Comparison of ENCODE assay signal across 8 cellular contexts in genomic region chr11:94493146-94493442, GRCh38. TPM values are rescaled to one million over a fixed set of nuclear protein-coding genes. Genes with fewer than 3 reads are reported as not detected.
A peak's percentile ranks its signal among the peaks of the same experiment; 100 is the strongest.
DNase-seq lines count a peak whose midpoint lies in the region; ATAC-seq lines count a peak whose summit lies in the region.

No MANE protein-coding gene starts in this region.

- peak overlapping the region; percentile 96 for H3K4me3 Mint-ChIP-seq in activated CD4-positive, alpha-beta T cell treated with anti-CD3 and anti-CD28 coated beads, Interleukin-2, amount 10 ng/mL, durations not matched to agents 24 days and 14 days
- peak overlapping the region; percentile 89 for H3K4me3 Mint-ChIP-seq in activated CD4-positive, alpha-beta memory T cell treated with anti-CD3 and anti-CD28 coated beads, Interleukin-2, amount 10 ng/mL, durations not matched to agents 7 days and 5 days
- peak overlapping the region; percentile 95 to 98 (median 97) for H3K4me3 Mint-ChIP-seq in immature natural killer cell

- intact Hi-C loops in activated CD4-positive, alpha-beta T cell treated with anti-CD3 and anti-CD28 coated beads, Interleukin-2, amount 10 ng/mL, durations not matched to agents 24 days and 14 days (cut with micrococcal nuclease) = loop anchor here (1.0 to 5.0 kb wide), 6 partner anchors 20 to 831 kb away; partner anchors contain the start of genes C11orf54, CEP295, MED17 and PANX1

- DNase-seq in activated CD4-positive, alpha-beta T cell treated with anti-CD3 and anti-CD28 coated beads, Interleukin-2, amount 10 ng/mL, durations not matched to agents 24 days and 14 days = no peak
- DNase-seq in activated CD4-positive, alpha-beta T cell treated with anti-CD3 and anti-CD28 coated beads, Interleukin-2, amount 50 U/mL, for 1 hour = no peak
- no peak for DNase-seq in activated CD4-positive, alpha-beta memory T cell treated with anti-CD3 and anti-CD28 coated beads, Interleukin-2, amount 10 ng/mL, durations not matched to agents 7 days and 5 days
- DNase-seq in immature natural killer cell (no peak), substantia nigra (lab: John Stamatoyannopoulos, UW) (no peak), NCI-H748 treated with DMSO at 0.1 percent for 48 hours (lab: John Stamatoyannopoulos, UW) (no peak)

- POLR2A ChIA-PET in activated CD4-positive, alpha-beta memory T cell treated with anti-CD3 and anti-CD28 coated beads, Interleukin-2, amount 10 ng/mL, durations not matched to agents 7 days and 5 days (lab: Charles Lee) = interaction anchor here (1.0 to 1.7 kb wide), 5 partner anchors 10 to 751 kb away, joined by 3 to 7 read pairs (median 4); partner anchors contain the start of genes C11orf54, MED17 and TAF1D

- ATAC-seq in HG03135 (IDR thresholded peaks at IDR 0.05; ENCODE audit: unreplicated experiment) (peak; percentile 28), GM19324 (IDR thresholded peaks at IDR 0.05; ENCODE audit: low FRiP score, unreplicated experiment) (no peak)

- H3K36me3 Mint-ChIP-seq in activated CD4-positive, alpha-beta T cell treated with anti-CD3 and anti-CD28 coated beads, Interleukin-2, amount 10 ng/mL, durations not matched to agents 24 days and 14 days (ENCODE audit: low read depth) = peaks cover 36% of the 10 kb centered on the region
- H3K36me3 Mint-ChIP-seq in activated CD4-positive, alpha-beta memory T cell treated with anti-CD3 and anti-CD28 coated beads, Interleukin-2, amount 10 ng/mL, durations not matched to agents 7 days and 5 days (ENCODE audit: low read depth) = peaks cover 34% of the 10 kb centered on the region
- H3K36me3 Mint-ChIP-seq in immature natural killer cell = peaks cover 19 to 33% (median 26%) of the 10 kb centered on the region in 3 donors

- H3K27ac Mint-ChIP-seq in activated CD4-positive, alpha-beta T cell treated with anti-CD3 and anti-CD28 coated beads, Interleukin-2, amount 10 ng/mL, durations not matched to agents 24 days and 14 days = peak overlapping the region; percentile 95
- peak overlapping the region; percentile 81 for H3K27ac Mint-ChIP-seq in activated CD4-positive, alpha-beta memory T cell treated with anti-CD3 and anti-CD28 coated beads, Interleukin-2, amount 10 ng/mL, durations not matched to agents 7 days and 5 days
- peak overlapping the region; percentile 93 to 98 (median 96) for H3K27ac Mint-ChIP-seq in immature natural killer cell

- H3K27ac ChIP-seq in substantia nigra (ENCODE audit: low read depth, low read length, poor library complexity, severe bottlenecking) = peak overlapping the region; percentile 62

- H3K4me1 Mint-ChIP-seq in activated CD4-positive, alpha-beta T cell treated with anti-CD3 and anti-CD28 coated beads, Interleukin-2, amount 10 ng/mL, durations not matched to agents 24 days and 14 days = peaks cover 31% of the 10 kb centered on the region
- H3K4me1 Mint-ChIP-seq in activated CD4-positive, alpha-beta memory T cell treated with anti-CD3 and anti-CD28 coated beads, Interleukin-2, amount 10 ng/mL, durations not matched to agents 7 days and 5 days = peaks cover 34% of the 10 kb centered on the region
- peaks cover 32 to 47% of the 10 kb centered on the region in 2 donors for H3K4me1 Mint-ChIP-seq in immature natural killer cell

- H3K27me3 Mint-ChIP-seq in activated CD4-positive, alpha-beta T cell treated with anti-CD3 and anti-CD28 coated beads, Interleukin-2, amount 10 ng/mL, durations not matched to agents 24 days and 14 days = no peaks in the 10 kb centered on the region
- no peaks in the 10 kb centered on the region for H3K27me3 Mint-ChIP-seq in activated CD4-positive, alpha-beta memory T cell treated with anti-CD3 and anti-CD28 coated beads, Interleukin-2, amount 10 ng/mL, durations not matched to agents 7 days and 5 days
- H3K27me3 Mint-ChIP-seq in immature natural killer cell (ENCODE audit: low read depth in 3 of 3) = peaks cover 0 to 9% (median 8%) of the 10 kb centered on the region in 3 donors

- H3K9me3 Mint-ChIP-seq in activated CD4-positive, alpha-beta T cell treated with anti-CD3 and anti-CD28 coated beads, Interleukin-2, amount 10 ng/mL, durations not matched to agents 24 days and 14 days = no peaks in the 10 kb centered on the region
- H3K9me3 Mint-ChIP-seq in activated CD4-positive, alpha-beta memory T cell treated with anti-CD3 and anti-CD28 coated beads, Interleukin-2, amount 10 ng/mL, durations not matched to agents 7 days and 5 days = no peaks in the 10 kb centered on the region
- H3K9me3 Mint-ChIP-seq in immature natural killer cell = no peaks in the 10 kb centered on the region

- CTCF ChIA-PET in activated CD4-positive, alpha-beta memory T cell treated with anti-CD3 and anti-CD28 coated beads, Interleukin-2, amount 10 ng/mL, durations not matched to agents 7 days and 5 days (lab: Charles Lee) = no interaction called here

RNA-seq across cellular contexts. Expression of gene MRE11, which starts 0.6 kb away (rescaled TPM):
- 45.4 and 46.5 TPM in 2 replicates for total RNA-seq in activated CD4-positive, alpha-beta T cell treated with anti-CD3 and anti-CD28 coated beads, Interleukin-2, amount 10 ng/mL, durations not matched to agents 24 days and 14 days
- 10 to 100 TPM; 35.7 to 37.0 TPM for total RNA-seq in activated CD4-positive, alpha-beta memory T cell treated with anti-CD3 and anti-CD28 coated beads, Interleukin-2, amount 10 ng/mL, durations not matched to agents 7 days and 5 days
- 10 to 100 TPM in 1 of 3 donors, 1 to 10 TPM in 2; 9.1 to 20.1 (median 9.6) TPM for polyA plus RNA-seq in immature natural killer cell

RNA-seq across cellular contexts. Expression of gene ANKRD49, which starts 0.7 kb away (rescaled TPM):
- 18.4 and 22.6 TPM in 2 replicates for total RNA-seq in activated CD4-positive, alpha-beta T cell treated with anti-CD3 and anti-CD28 coated beads, Interleukin-2, amount 10 ng/mL, durations not matched to agents 24 days and 14 days
- total RNA-seq in activated CD4-positive, alpha-beta memory T cell treated with anti-CD3 and anti-CD28 coated beads, Interleukin-2, amount 10 ng/mL, durations not matched to agents 7 days and 5 days = 10 to 100 TPM; 26.9 to 27.0 TPM
- polyA plus RNA-seq in immature natural killer cell = 10 to 100 TPM; 19.4 to 26.4 (median 19.9) TPM

RNA-seq across cellular contexts. Expression of gene C11orf97, which starts 19.2 kb away (rescaled TPM):
- not detected in 2 replicates for total RNA-seq in activated CD4-positive, alpha-beta T cell treated with anti-CD3 and anti-CD28 coated beads, Interleukin-2, amount 10 ng/mL, durations not matched to agents 24 days and 14 days
- total RNA-seq in activated CD4-positive, alpha-beta memory T cell treated with anti-CD3 and anti-CD28 coated beads, Interleukin-2, amount 10 ng/mL, durations not matched to agents 7 days and 5 days = not detected
- not detected for polyA plus RNA-seq in immature natural killer cell

RNA-seq across cellular contexts. Expression of gene FUT4, which starts 50.6 kb away (rescaled TPM):
- total RNA-seq in activated CD4-positive, alpha-beta T cell treated with anti-CD3 and anti-CD28 coated beads, Interleukin-2, amount 10 ng/mL, durations not matched to agents 24 days and 14 days = 8.3 and 8.8 TPM in 2 replicates
- total RNA-seq in activated CD4-positive, alpha-beta memory T cell treated with anti-CD3 and anti-CD28 coated beads, Interleukin-2, amount 10 ng/mL, durations not matched to agents 7 days and 5 days = 1 to 10 TPM; 6.1 to 6.2 TPM
- 1 to 10 TPM; 1.3 to 2.4 (median 1.4) TPM for polyA plus RNA-seq in immature natural killer cell
